In genomic region chr1:112706505-112707216, GRCh38 we compare ENCODE assay signal across 8 cellular contexts. TPM values are rescaled to one million over a fixed set of nuclear protein-coding genes. Genes with fewer than 3 reads are reported as not detected.
DNase-seq lines count a peak whose midpoint lies in the region; ATAC-seq and TF ChIP-seq lines count a peak whose summit lies in the region.

TSS of gene RHOC (minus strand) at chr1:112707127. CDS start at chr1:112703799, 3,328 bp downstream.

- POLR2A ChIA-PET in BJ (lab: Charles Lee), result no interaction called here

- CTCF ChIA-PET in BJ (lab: Yijun Ruan, JAX), result interaction anchor here (0.8 to 5.1 kb wide), 8 partner anchors 13 to 1036 kb away, joined by 3 to 28 read pairs (median 4); partner anchors contain the start of gene ST7L

- ATAC-seq in GM18517 (IDR thresholded peaks at IDR 0.05; ENCODE audit: unreplicated experiment) (peak; percentile 55), HG02885 (IDR thresholded peaks at IDR 0.05; ENCODE audit: poor library complexity, unreplicated experiment) (peak; percentile 72)

- H3K4me3 ChIP-seq in BJ (ENCODE audit: low read depth, low read length), result peak within 1 kb of the TSS; percentile 70

- TF ChIP-seq CTCF in BJ (IDR thresholded peaks at IDR 0.05; ENCODE audit: insufficient read depth, low read depth, low read length), result no peak

- DNase-seq in BJ (ENCODE audit: low read depth) (no peak), NCI-H69 (lab: John Stamatoyannopoulos, UW) (peak; percentile 76), cardiac septum (ENCODE audit: low spot score) (peak; percentile 84), pons (ENCODE audit: low spot score) (peak; percentile 31), GOT3 (lab: John Stamatoyannopoulos, UW) (no peak)
- DNase-seq in activated naive CD8-positive, alpha-beta T cell treated with anti-CD3 and anti-CD28 coated beads, Interleukin-2, amount 50 U/mL, for 16 hours (ENCODE audit: low read depth, low spot score), result peak; percentile 44

- no peaks in the 10 kb centered on the region for H3K27me3 ChIP-seq in BJ (ENCODE audit: control insufficient read depth, insufficient read depth, low read length)

- H3K36me3 ChIP-seq in BJ (ENCODE audit: control insufficient read depth, insufficient read depth, low read length), result peaks cover 14% of the 10 kb centered on the region

- intact Hi-C loops in cardiac septum (cut with DNase I), result loop anchor here (1.0 to 2.0 kb wide), 4 partner anchors 32 to 312 kb away; partner anchors contain the start of genes CAPZA1, MOV10 and ST7L

RNA-seq across cellular contexts. Expression of gene RHOC, which starts in this region (rescaled TPM):
- polyA plus RNA-seq in BJ (2011; rRNA removed), result 1,093 and 1,537 TPM in 2 replicates
- polyA minus RNA-seq in BJ (2011; rRNA and poly(A)+ RNA removed), result 324 and 485 TPM in 2 replicates
- total RNA-seq in cardiac septum, result 270 TPM

Comparison
In these comparisons a context has a peak if more than half of its experiments do, and no peak if none do; other contexts are left out.
1. DNase-seq: peak in NCI-H69 (single experiment), activated naive CD8-positive, alpha-beta T cell treated with anti-CD3 and anti-CD28 coated beads, Interleukin-2, amount 50 U/mL, for 16 hours (single experiment), cardiac septum (single experiment) and pons (single experiment); none in BJ (single experiment) and GOT3 (single experiment).